37 cellular contexts compared by ENCODE assay signal in genomic region chr12:45124485-45125155, GRCh38.
"Had no signal": no experiment of that assay in that cellular context is flagged by ENCODE, and none has a peak within 500 bp of the region (broad histone marks: within the 10 kb centered on the region; RNA-seq: fewer than 3 reads in every experiment).

No MANE protein-coding gene starts in this region.

- H3K36me3 Mint-ChIP-seq: activated naive CD8-positive, alpha-beta T cell treated with anti-CD3 and anti-CD28 coated beads for 36 hours had no signal

- H3K4me1 ChIP-seq: body of pancreas, breast epithelium had no signal

- H3K4me1 Mint-ChIP-seq: activated CD4-positive, alpha-beta memory T cell treated with anti-CD3 and anti-CD28 coated beads, Interleukin-2, amount 10 ng/mL, durations not matched to agents 7 days and 5 days; activated naive CD8-positive, alpha-beta T cell treated with anti-CD3 and anti-CD28 coated beads for 36 hours; activated T-helper 17 cell treated with anti-CD3 and anti-CD28 coated beads, Interleukin-2, amount 50 U/mL, for 72 hours had no signal

- H3K27me3 ChIP-seq: body of pancreas, breast epithelium had no signal

- H3K27ac Mint-ChIP-seq: activated CD4-positive, alpha-beta memory T cell treated with anti-CD3 and anti-CD28 coated beads, Interleukin-2, amount 10 ng/mL, durations not matched to agents 7 days and 5 days; activated naive CD8-positive, alpha-beta T cell treated with anti-CD3 and anti-CD28 coated beads for 36 hours; activated T-cell treated with anti-CD3 and anti-CD28 coated beads, Interleukin-2, amount 50 U/mL, for 72 hours; activated T-helper 17 cell treated with anti-CD3 and anti-CD28 coated beads, Interleukin-2, amount 50 U/mL, for 72 hours had no signal

- H3K9me3 ChIP-seq: body of pancreas, breast epithelium had no signal

- H3K9me3 Mint-ChIP-seq: activated CD4-positive, alpha-beta memory T cell treated with anti-CD3 and anti-CD28 coated beads, Interleukin-2, amount 10 ng/mL, durations not matched to agents 7 days and 5 days; activated naive CD8-positive, alpha-beta T cell treated with anti-CD3 and anti-CD28 coated beads for 36 hours; activated T-cell treated with anti-CD3 and anti-CD28 coated beads, Interleukin-2, amount 50 U/mL, for 72 hours; activated T-helper 17 cell treated with anti-CD3 and anti-CD28 coated beads, Interleukin-2, amount 50 U/mL, for 72 hours had no signal

- FAIRE-seq: astrocyte, RCC 7860 had no signal

- H3K4me3 Mint-ChIP-seq: activated CD4-positive, alpha-beta memory T cell treated with anti-CD3 and anti-CD28 coated beads, Interleukin-2, amount 10 ng/mL, durations not matched to agents 7 days and 5 days; activated naive CD8-positive, alpha-beta T cell treated with anti-CD3 and anti-CD28 coated beads for 36 hours; activated T-cell treated with anti-CD3 and anti-CD28 coated beads, Interleukin-2, amount 50 U/mL, for 72 hours; activated T-helper 17 cell treated with anti-CD3 and anti-CD28 coated beads, Interleukin-2, amount 50 U/mL, for 72 hours had no signal

- DNase-seq: activated CD4-positive, alpha-beta memory T cell treated with anti-CD3 and anti-CD28 coated beads, Interleukin-2, amount 10 ng/mL, durations not matched to agents 7 days and 5 days; activated CD4-positive, alpha-beta T cell treated with anti-CD3 and anti-CD28 coated beads for 1 hour; activated CD4-positive, alpha-beta T cell treated with anti-CD3 and anti-CD28 coated beads for 48 hours; activated CD4-positive, CD25-positive, alpha-beta regulatory T cell; activated effector memory CD4-positive, alpha-beta T cell treated with anti-CD3 and anti-CD28 coated beads, Interleukin-2, amount 50 U/mL, for 16 hours; activated naive CD4-positive, alpha-beta T cell; activated naive CD4-positive, alpha-beta T cell treated with anti-CD3 and anti-CD28 coated beads, Interleukin-2, amount 50 U/mL, for 16 hours; activated naive CD8-positive, alpha-beta T cell treated with anti-CD3 and anti-CD28 coated beads for 36 hours; activated T-cell treated with anti-CD3 and anti-CD28 coated beads, Interleukin-2, amount 50 U/mL, for 1 hour; activated T-cell treated with anti-CD3 and anti-CD28 coated beads, Interleukin-2, amount 50 U/mL, for 72 hours; amygdala; body of pancreas; cerebellar nuclear complex; Karpas-422; KBM-7; NCI-H1105; NCI-H1417 treated with DMSO at 0.1 percent for 48 hours; NCI-H187 treated with DMSO at 0.1 percent for 48 hours; NCI-H2081 treated with DMSO at 0.1 percent for 48 hours; NCI-H2171; NCI-H510A; NCI-H526; NCI-H748 treated with DMSO at 0.1 percent for 48 hours; NK-92 treated with Interleukin-12 subunit alpha and Interleukin-12 subunit beta, amount 100 ng/mL, for 24 hours; PC-9; SIG-M5; SW 1271; T-helper 1 cell; T-helper 2 cell; T-helper 9 cell had no signal

- H3K36me3 ChIP-seq: breast epithelium had no signal

- H3K4me2 ChIP-seq: PC-9 had no signal

- H3K4me3 ChIP-seq: body of pancreas, breast epithelium, PC-9 had no signal

- H3K27me3 Mint-ChIP-seq: activated naive CD8-positive, alpha-beta T cell treated with anti-CD3 and anti-CD28 coated beads for 36 hours had no signal

- H3K27ac ChIP-seq: body of pancreas, breast epithelium, PC-9, RWPE1, VCaP had no signal

- H2AFZ ChIP-seq: PC-9 had no signal

- ATAC-seq: activated T-cell treated with anti-CD3 and anti-CD28 coated beads, Interleukin-2, amount 50 U/mL, for 72 hours; activated T-helper 17 cell treated with anti-CD3 and anti-CD28 coated beads, Interleukin-2, amount 50 U/mL, for 72 hours; body of pancreas; Right ventricle myocardium inferior had no signal
